ENCODE assay signal across 8 cellular contexts in the genomic region with DNA sequence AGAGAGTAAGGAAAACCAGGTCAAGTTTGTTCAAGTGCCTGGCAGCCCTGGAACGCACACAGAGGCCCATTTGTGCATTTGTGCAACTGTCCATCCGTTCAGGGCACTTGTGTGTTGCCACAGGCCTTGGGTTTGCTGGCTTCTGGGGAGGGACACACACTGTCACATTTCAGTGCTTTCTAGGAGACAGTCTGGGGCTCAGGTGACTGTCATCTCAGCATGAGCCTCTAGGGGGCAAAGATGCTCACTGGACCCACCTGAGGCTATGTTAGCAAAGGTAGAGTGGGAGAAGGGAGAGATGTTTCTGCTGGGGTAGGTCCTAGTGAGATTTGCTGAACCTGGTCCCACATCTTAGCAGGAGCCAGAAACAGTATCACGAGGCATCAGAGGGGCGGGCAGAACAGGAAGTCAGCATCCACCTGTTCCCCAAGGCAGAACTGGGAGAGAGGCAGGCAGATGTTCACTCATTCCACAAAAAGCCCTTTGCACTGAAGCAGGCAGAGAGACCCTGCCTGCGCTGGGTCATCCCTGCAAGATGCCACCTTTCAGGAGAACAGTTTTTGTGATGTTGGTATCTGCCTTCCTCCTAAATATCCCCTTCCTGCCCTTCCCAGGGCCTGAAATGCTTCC. TPM values are rescaled to one million over a fixed set of nuclear protein-coding genes. Genes with fewer than 3 reads are reported as not detected.
DNase-seq lines count a peak whose midpoint lies in the region; ATAC-seq and TF ChIP-seq lines count a peak whose summit lies in the region.

No MANE protein-coding gene starts in this region.

- H3K4ac ChIP-seq in mesenchymal stem cell (ENCODE audit: low read depth in 1 of 2, low read length in 2 of 2) = no peak overlapping the region

- H3K4me1 ChIP-seq in mesenchymal stem cell (ENCODE audit: control insufficient read depth, insufficient read depth, low read depth, low read length) = peaks cover 34% of the 10 kb centered on the region

- no peaks in the 10 kb centered on the region for H3K9me3 Mint-ChIP-seq in type B pancreatic cell

- H2BK120ac ChIP-seq in mesenchymal stem cell (ENCODE audit: low read depth, low read length) = no peak overlapping the region

- peaks cover 60% of the 10 kb centered on the region for H3K79me1 ChIP-seq in mesenchymal stem cell (replicated peaks; ENCODE audit: low read length, poor library complexity, severe bottlenecking)

- H3K4me2 ChIP-seq in mesenchymal stem cell (ENCODE audit: low read length, poor library complexity, severe bottlenecking) = no peak overlapping the region

- H4K91ac ChIP-seq in mesenchymal stem cell (ENCODE audit: low read length) = no peak overlapping the region

- H3K27ac ChIP-seq in caudate nucleus (ENCODE audit: low read depth, low read length) = peak overlapping the region; percentile 1
- no peak overlapping the region for H3K27ac ChIP-seq in mesenchymal stem cell (ENCODE audit: low read length, poor library complexity, severe bottlenecking)

- H3K4me1 Mint-ChIP-seq in type B pancreatic cell (ENCODE audit: unreplicated experiment) = peaks cover 37% of the 10 kb centered on the region

- no peaks in the 10 kb centered on the region for H3K9me3 ChIP-seq in mesenchymal stem cell (ENCODE audit: control insufficient read depth, low read length)

- H3K27me3 ChIP-seq in mesenchymal stem cell (ENCODE audit: control insufficient read depth in 1 of 2, insufficient read depth in 1 of 2, low read length in 2 of 2) = no peaks in the 10 kb centered on the region

- H2BK15ac ChIP-seq in mesenchymal stem cell (ENCODE audit: low read depth, poor library complexity, severe bottlenecking) = no peak overlapping the region

- no peak overlapping the region for H2AFZ ChIP-seq in mesenchymal stem cell (ENCODE audit: low read depth, low read length)

- H3K27ac Mint-ChIP-seq in type B pancreatic cell = peak overlapping the region; percentile 78

- no peak overlapping the region for H3K14ac ChIP-seq in mesenchymal stem cell (ENCODE audit: low read length in 2 of 2)

- no peaks in the 10 kb centered on the region for H3K27me3 Mint-ChIP-seq in type B pancreatic cell

- H2BK5ac ChIP-seq in mesenchymal stem cell (ENCODE audit: low read depth, low read length, poor library complexity, severe bottlenecking) = no peak overlapping the region

- WGBS in mesenchymal stem cell = 58% methylated on average over 5 of the region's 5 CpGs

- H3K4me3 Mint-ChIP-seq in type B pancreatic cell = peak overlapping the region; percentile 22

- no peak overlapping the region for H2AK5ac ChIP-seq in mesenchymal stem cell (ENCODE audit: low read length, severe bottlenecking)

- peaks cover 0 to 42% of the 10 kb centered on the region in 2 experiments for H3K36me3 ChIP-seq in mesenchymal stem cell (ENCODE audit: control insufficient read depth in 1 of 2, insufficient read depth in 2 of 2, low read depth in 1 of 2, low read length in 2 of 2)

- H3K4me3 ChIP-seq in Jurkat, Clone E6-1 (ENCODE audit: low read length) = no peak overlapping the region
- no peak overlapping the region for H3K4me3 ChIP-seq in WI38 (ENCODE audit: low read depth, low read length)
- H3K4me3 ChIP-seq in mesenchymal stem cell (ENCODE audit: insufficient read depth in 1 of 2, low read depth in 1 of 2, low read length in 2 of 2) = no peak overlapping the region

- peak; percentile 92 for TF ChIP-seq CTCF in GM12873 (IDR thresholded peaks at IDR 0.05; ENCODE audit: insufficient read depth, low read depth, low read length, missing control alignments)
- TF ChIP-seq CTCF in WI38 (IDR thresholded peaks at IDR 0.05; ENCODE audit: low read depth, low read length) = peak; percentile 59
- TF ChIP-seq CTCF in type B pancreatic cell (conservative IDR thresholded peaks at IDR 0.05) = peak; percentile 73

- no peak overlapping the region for H2BK12ac ChIP-seq in mesenchymal stem cell (ENCODE audit: low read length in 2 of 2)

- peak overlapping the region in 1 of 2 experiments; percentile 48 for H3K18ac ChIP-seq in mesenchymal stem cell (ENCODE audit: low read depth in 1 of 2, low read length in 2 of 2)

- no peaks in the 10 kb centered on the region for H3K36me3 Mint-ChIP-seq in type B pancreatic cell

- H4K8ac ChIP-seq in mesenchymal stem cell (ENCODE audit: low read length) = no peak overlapping the region

- DNase-seq in Jurkat, Clone E6-1 (ENCODE audit: low read depth, low spot score) = peak; percentile 35
- peak in 18 of 61 donors; percentile 18 to 77 (median 40) for DNase-seq in caudate nucleus (lab: John Stamatoyannopoulos, UW)
- peak; percentile 23 for DNase-seq in mesenchymal stem cell
- no peak for DNase-seq in type B pancreatic cell (ENCODE audit: extremely low spot score, unreplicated experiment)

- peak overlapping the region in 1 of 2 experiments; percentile 90 for H3K23ac ChIP-seq in mesenchymal stem cell (ENCODE audit: low read length in 2 of 2)

- ATAC-seq in GM18867 (IDR thresholded peaks at IDR 0.05; ENCODE audit: unreplicated experiment) (no peak), HG03280 (IDR thresholded peaks at IDR 0.05; ENCODE audit: unreplicated experiment) (no peak)

- H3K9ac ChIP-seq in mesenchymal stem cell (ENCODE audit: low read length) = no peak overlapping the region

RNA-seq across cellular contexts. Expression of gene RAI1, which starts 48.5 kb away (rescaled TPM):
- polyA plus RNA-seq in Jurkat, Clone E6-1 (2012; ENCODE audit: insufficient read depth, insufficient read length) = 16.2 TPM
- polyA plus RNA-seq in mesenchymal stem cell (2013, experiment 1 of 2) = 24.1 TPM
- polyA plus RNA-seq in mesenchymal stem cell (2013, experiment 2 of 2) = 22.8 TPM
- total RNA-seq in type B pancreatic cell (ENCODE audit: low replicate concordance) = 61.1 and 61.3 TPM in 2 replicates
